In genomic region chr5:141094481-141095262, GRCh38 we compare ENCODE assay signal across 9 cellular contexts. TPM values are rescaled to one million over a fixed set of nuclear protein-coding genes. Genes with fewer than 3 reads are reported as not detected.
A peak's percentile ranks its signal among the peaks of the same experiment; 100 is the strongest.
DNase-seq lines count a peak whose midpoint lies in the region; ATAC-seq and TF ChIP-seq lines count a peak whose summit lies in the region.
"Had no signal": no experiment of that assay in that cellular context is flagged by ENCODE, and none has a peak within 500 bp of the region (broad histone marks: within the 10 kb centered on the region; RNA-seq: fewer than 3 reads in every experiment).

Gene PCDHB2, plus strand, starts transcription at chr5:141094615. Its CDS starts 176 bp downstream, at chr5:141094791.

- POLR2A ChIA-PET in activated CD8-positive, alpha-beta T cell treated with anti-CD3 and anti-CD28 coated beads for 36 hours (lab: Charles Lee) = no interaction called here
- POLR2A ChIA-PET in activated CD8-positive, alpha-beta T cell treated with anti-CD3 and anti-CD28 coated beads, Interleukin-2, amount 10 ng/mL, durations not matched to agents 7 days and 5 days (lab: Charles Lee) = no interaction called here
- POLR2A ChIA-PET in Panc1 (lab: Charles Lee) = interaction anchor here (0.5 kb wide), 1 partner anchor 338 kb away, joined by 9 read pairs; no protein-coding TSS in a partner anchor

- H3K4me2 ChIP-seq in neural cell (ENCODE audit: low read length) = peak within 1 kb of the TSS; percentile 56

- peaks cover 26% of the 10 kb centered on the region for H3K27me3 Mint-ChIP-seq in activated CD8-positive, alpha-beta T cell treated with anti-CD3 and anti-CD28 coated beads for 36 hours
- H3K27me3 Mint-ChIP-seq in activated CD8-positive, alpha-beta T cell treated with anti-CD3 and anti-CD28 coated beads, Interleukin-2, amount 10 ng/mL, durations not matched to agents 7 days and 5 days (ENCODE audit: low read depth) = peaks cover 9% of the 10 kb centered on the region

- H3K4me1 Mint-ChIP-seq in activated CD8-positive, alpha-beta T cell treated with anti-CD3 and anti-CD28 coated beads for 36 hours (ENCODE audit: low read depth) = no peaks in the 10 kb centered on the region
- no peaks in the 10 kb centered on the region for H3K4me1 Mint-ChIP-seq in activated CD8-positive, alpha-beta T cell treated with anti-CD3 and anti-CD28 coated beads, Interleukin-2, amount 10 ng/mL, durations not matched to agents 7 days and 5 days (ENCODE audit: low read depth)

- H3K9ac ChIP-seq in neural cell (ENCODE audit: low read length) = peak within 1 kb of the TSS; percentile 92

- peak; percentile 87 for TF ChIP-seq RAD21 in neural cell (conservative IDR thresholded peaks at IDR 0.05)

- BruUV-seq in Panc1 (replicated peaks; lab: Mats Ljungman, UMichigan) = TSS peak; percentile 75

- H3K9me2 ChIP-seq in neural cell (ENCODE audit: insufficient read depth, low read length) = no peaks in the 10 kb centered on the region

- peaks cover 4% of the 10 kb centered on the region for H3F3A ChIP-seq in neural cell (ENCODE audit: insufficient read depth, low read length, poor library complexity, severe bottlenecking)

- no peaks in the 10 kb centered on the region for H4K20me1 ChIP-seq in neural cell (ENCODE audit: insufficient read depth)

- H3K9me3 Mint-ChIP-seq in activated CD8-positive, alpha-beta T cell treated with anti-CD3 and anti-CD28 coated beads for 36 hours = peaks cover 12% of the 10 kb centered on the region
- H3K9me3 Mint-ChIP-seq in activated CD8-positive, alpha-beta T cell treated with anti-CD3 and anti-CD28 coated beads, Interleukin-2, amount 10 ng/mL, durations not matched to agents 7 days and 5 days (ENCODE audit: insufficient read depth) = peaks cover 5% of the 10 kb centered on the region

- CTCF ChIA-PET in activated CD8-positive, alpha-beta T cell treated with anti-CD3 and anti-CD28 coated beads for 36 hours (lab: Charles Lee) = interaction anchor here (0.9 to 1.7 kb wide), 3 partner anchors 9 to 398 kb away, joined by 3 to 6 read pairs (median 5); no protein-coding TSS in a partner anchor
- CTCF ChIA-PET in activated CD8-positive, alpha-beta T cell treated with anti-CD3 and anti-CD28 coated beads, Interleukin-2, amount 10 ng/mL, durations not matched to agents 7 days and 5 days (lab: Charles Lee) = no interaction called here
- CTCF ChIA-PET in Panc1 (lab: Charles Lee) = interaction anchor here (0.6 to 1.8 kb wide), 16 partner anchors 10 to 352 kb away, joined by 3 to 10 read pairs (median 4); partner anchors contain the start of genes PCDHB14, PCDHB7, PCDHB9 and PCDHGB7

- H3K9me3 ChIP-seq in Panc1 (ENCODE audit: control insufficient read depth, insufficient read depth, low read depth, low read length) (peaks cover 4% of the 10 kb centered on the region; the same call in 1 of the 2 replicates), esophagus muscularis mucosa (peaks cover 0 to 81% (median 75%) of the 10 kb centered on the region in 4 donors), neural cell (ENCODE audit: low read length) (peaks cover 16% of the 10 kb centered on the region)

- peaks cover 6% of the 10 kb centered on the region for H3K36me3 Mint-ChIP-seq in activated CD8-positive, alpha-beta T cell treated with anti-CD3 and anti-CD28 coated beads for 36 hours (ENCODE audit: low read depth)
- no peaks in the 10 kb centered on the region for H3K36me3 Mint-ChIP-seq in activated CD8-positive, alpha-beta T cell treated with anti-CD3 and anti-CD28 coated beads, Interleukin-2, amount 10 ng/mL, durations not matched to agents 7 days and 5 days (ENCODE audit: low read depth)

- H3K27ac ChIP-seq in Panc1 (ENCODE audit: low read length) (peak within 1 kb of the TSS; percentile 92), esophagus muscularis mucosa (replicated peaks in 1 of 4) (no peak within 1 kb of the TSS), neural cell (ENCODE audit: low read length) (peak within 1 kb of the TSS; percentile 97)

- TF ChIP-seq CTCF in activated CD8-positive, alpha-beta T cell treated with anti-CD3 and anti-CD28 coated beads for 36 hours (IDR thresholded peaks at IDR 0.05) = peak; percentile 41
- TF ChIP-seq CTCF in Panc1 (IDR thresholded peaks at IDR 0.05) (peak; percentile 90), esophagus muscularis mucosa (IDR thresholded peaks at IDR 0.05) (peak; percentile 16 to 29 (median 20)), neural cell (IDR thresholded peaks at IDR 0.05; ENCODE audit: poor library complexity, severe bottlenecking) (peak; percentile 90)

- peak within 1 kb of the TSS; percentile 79 to 86 for H3K4me3 ChIP-seq in Panc1 (ENCODE audit: low read depth in 2 of 2, low read length in 2 of 2)
- H3K4me3 ChIP-seq in esophagus muscularis mucosa = peak within 1 kb of the TSS; percentile 32 to 48 (median 34)
- peak within 1 kb of the TSS; percentile 74 for H3K4me3 ChIP-seq in neural cell (ENCODE audit: low read length)

- no peak for TF ChIP-seq POLR2A in esophagus muscularis mucosa (IDR thresholded peaks at IDR 0.05; ENCODE audit: low read depth)

- in situ Hi-C loops in Panc1 (cut with HindIII; ENCODE audit: low pct_unique_long_range_greater_than_20kb, low sequenced_read_pairs) = loop anchor here (25.0 kb wide), 1 partner anchor 93 kb away; the partner anchor contains the start of genes PCDHB10, PCDHB11, PCDHB16 and PCDHB8

- TF ChIP-seq EP300 in esophagus muscularis mucosa (IDR thresholded peaks at IDR 0.05) = no peak
- no peak for TF ChIP-seq EP300 in neural cell (conservative IDR thresholded peaks at IDR 0.05; ENCODE audit: poor library complexity, severe bottlenecking)

- no peak within 1 kb of the TSS for H3K4me3 Mint-ChIP-seq in activated CD8-positive, alpha-beta T cell treated with anti-CD3 and anti-CD28 coated beads for 36 hours
- H3K4me3 Mint-ChIP-seq in activated CD8-positive, alpha-beta T cell treated with anti-CD3 and anti-CD28 coated beads, Interleukin-2, amount 10 ng/mL, durations not matched to agents 7 days and 5 days = no peak within 1 kb of the TSS

- DNase-seq in activated CD8-positive, alpha-beta T cell treated with anti-CD3 and anti-CD28 coated beads for 36 hours = peak; percentile 25
- no peak for DNase-seq in activated CD8-positive, alpha-beta T cell treated with anti-CD3 and anti-CD28 coated beads, Interleukin-2, amount 10 ng/mL, durations not matched to agents 7 days and 5 days
- DNase-seq in Panc1 (ENCODE audit: low read depth, low spot score) (no peak), esophagus muscularis mucosa (ENCODE audit: extremely low spot score) (no peak), NCI-H2107 (lab: John Stamatoyannopoulos, UW) (no peak)
- no peak for DNase-seq in activated CD8-positive, alpha-beta memory T cell treated with anti-CD3 and anti-CD28 coated beads, Interleukin-2, amount 50 U/mL, for 4 hours
- DNase-seq: DND-41 had no signal

- H3K36me3 ChIP-seq in Panc1 (ENCODE audit: control insufficient read depth, insufficient read depth, low read length) (no peaks in the 10 kb centered on the region), esophagus muscularis mucosa (no peaks in the 10 kb centered on the region), neural cell (ENCODE audit: insufficient read depth, low read length) (peaks cover 16% of the 10 kb centered on the region)

- H3K27ac Mint-ChIP-seq in activated CD8-positive, alpha-beta T cell treated with anti-CD3 and anti-CD28 coated beads for 36 hours = no peak within 1 kb of the TSS
- H3K27ac Mint-ChIP-seq in activated CD8-positive, alpha-beta T cell treated with anti-CD3 and anti-CD28 coated beads, Interleukin-2, amount 10 ng/mL, durations not matched to agents 7 days and 5 days = no peak within 1 kb of the TSS

- 15% methylated on average over 29 of the region's 29 CpGs for WGBS in esophagus muscularis mucosa

- peaks cover 10% of the 10 kb centered on the region for H3K4me1 ChIP-seq in Panc1 (ENCODE audit: control insufficient read depth, insufficient read depth, low read length)
- H3K4me1 ChIP-seq in esophagus muscularis mucosa = no peaks in the 10 kb centered on the region

- peak within 1 kb of the TSS; percentile 35 for H2AFZ ChIP-seq in neural cell (ENCODE audit: low read depth, low read length)

- H3K27me3 ChIP-seq in Panc1 (ENCODE audit: control insufficient read depth, insufficient read depth, low read length) = no peaks in the 10 kb centered on the region; the same call in none of the 2 replicates
- peaks cover 0 to 50% (median 0%) of the 10 kb centered on the region in 4 donors for H3K27me3 ChIP-seq in esophagus muscularis mucosa
- no peaks in the 10 kb centered on the region for H3K27me3 ChIP-seq in neural cell (ENCODE audit: insufficient read depth, low read depth, low read length)

- ATAC-seq in activated CD8-positive, alpha-beta T cell treated with anti-CD3 and anti-CD28 coated beads for 36 hours = no peak
- no peak for ATAC-seq in activated CD8-positive, alpha-beta T cell treated with anti-CD3 and anti-CD28 coated beads, Interleukin-2, amount 10 ng/mL, durations not matched to agents 7 days and 5 days
- peak; percentile 98 for ATAC-seq in Panc1
- no peak for ATAC-seq in HG02678 (IDR thresholded peaks at IDR 0.05; ENCODE audit: unreplicated experiment)

- intact Hi-C loops in activated CD8-positive, alpha-beta T cell treated with anti-CD3 and anti-CD28 coated beads for 36 hours (cut with micrococcal nuclease) = no loop called here
- intact Hi-C loops in Panc1 (cut with micrococcal nuclease; ENCODE audit: unreplicated experiment) (loop anchor here (5.0 kb wide), 1 partner anchor 83 kb away; the partner anchor contains the start of gene PCDHB8), esophagus muscularis mucosa (cut with DNase I) (no loop called here)

- H3K79me2 ChIP-seq in neural cell (replicated peaks; ENCODE audit: insufficient read depth, low read length) = peaks cover 38% of the 10 kb centered on the region

TF ChIP-seq in neural cell, 6 proteins besides CTCF, POLR2A, EP300 and RAD21 (continues in another document):
- TF ChIP-seq SMC3 (conservative IDR thresholded peaks at IDR 0.05; ENCODE audit: poor library complexity) (peak; percentile 81), MXI1 (conservative IDR thresholded peaks at IDR 0.05; ENCODE audit: poor library complexity, severe bottlenecking) (no peak), POLR2AphosphoS5 (IDR thresholded peaks at IDR 0.05) (peak; percentile 91), TAF1 (IDR thresholded peaks at IDR 0.05; ENCODE audit: low read depth) (peak; percentile 94)

RNA-seq across cellular contexts. Expression of gene PCDHB2, which starts in this region (rescaled TPM):
- total RNA-seq in activated CD8-positive, alpha-beta T cell treated with anti-CD3 and anti-CD28 coated beads for 36 hours = not detected
- total RNA-seq in activated CD8-positive, alpha-beta T cell treated with anti-CD3 and anti-CD28 coated beads, Interleukin-2, amount 10 ng/mL, durations not matched to agents 7 days and 5 days = not detected
- 12.8 TPM for total RNA-seq in Panc1 (2021; ENCODE audit: unreplicated experiment)
- 14.8 TPM for polyA plus RNA-seq in Panc1 (2012; ENCODE audit: insufficient read length)
- 1 to 10 TPM; 2.1 to 3.2 (median 2.8) TPM for total RNA-seq in esophagus muscularis mucosa
- polyA plus RNA-seq in neural cell = 103 and 105 TPM in 2 replicates
- 193 and 195 TPM in 2 replicates for polyA minus RNA-seq in neural cell

Comparison
In these comparisons a context has a peak if more than half of its experiments do, and no peak if none do; other contexts are left out.
1. Peak in DNase-seq in activated CD8-positive, alpha-beta T cell treated with anti-CD3 and anti-CD28 coated beads for 36 hours; RNA of the gene not detected or under 1 TPM.
2. CTCF ChIP-seq: peak in every context shown above with its lines; median percentile 90 in Panc1; 90 in neural cell; 41 in activated CD8-positive, alpha-beta T cell treated with anti-CD3 and anti-CD28 coated beads for 36 hours; 20 in esophagus muscularis mucosa.
3. H3K27ac ChIP-seq: peak in Panc1 (single experiment) and neural cell (single experiment); none in esophagus muscularis mucosa (0 of 4).
4. Peak in every context shown above with its lines, with median percentiles within 50 percentile points of each other: H3K4me3 ChIP-seq.